21 cellular contexts compared by ENCODE assay signal in genomic region chr2:11367170-11367569, GRCh38. TPM values are rescaled to one million over a fixed set of nuclear protein-coding genes. Genes with fewer than 3 reads are reported as not detected.
A peak's percentile ranks its signal among the peaks of the same experiment; 100 is the strongest.
DNase-seq lines count a peak whose midpoint lies in the region; ATAC-seq and TF ChIP-seq lines count a peak whose summit lies in the region.
"Had no signal": no experiment of that assay in that cellular context is flagged by ENCODE, and none has a peak within 500 bp of the region (broad histone marks: within the 10 kb centered on the region; RNA-seq: fewer than 3 reads in every experiment).

No MANE protein-coding gene starts in this region.

- no peaks in the 10 kb centered on the region for H3K79me1 ChIP-seq in IMR-90 (ENCODE audit: low read depth in 1 of 2, low read length in 2 of 2)

- TF ChIP-seq POLR2A in IMR-90 (IDR thresholded peaks at IDR 0.05; ENCODE audit: low read depth, low read length), result no peak
- TF ChIP-seq POLR2A in spleen (IDR thresholded peaks at IDR 0.05), result no peak

- H3K4me2 ChIP-seq in BLaER1 treated with 17β-estradiol and CSF1 and Interleukin-3, amounts not matched to agents 10 nM and 100 nM, result peak overlapping the region in 10 of 11 experiments; percentile 43 to 77 (median 60); a peak in 18 of 22 replicates
- no peak overlapping the region for H3K4me2 ChIP-seq in IMR-90 (ENCODE audit: low read depth, low read length)
- H3K4me2 ChIP-seq: KMS-11 had no signal

- DNase-seq in IMR-90, result no peak
- no peak for DNase-seq in coronary artery (ENCODE audit: low spot score)
- no peak for DNase-seq in spleen
- DNase-seq in cerebellum (ENCODE audit: low spot score), result no peak
- DNase-seq in nucleus accumbens (lab: John Stamatoyannopoulos, UW), result no peak
- DNase-seq: Caco-2; CD4-positive, alpha-beta memory T cell; DND-41; GM23248; H9; NCI-H1092 treated with DMSO at 0.1 percent for 48 hours; NCI-H146; NCI-H2081; NCI-H2171; NCI-H446; OCI-M1 had no signal

- ATAC-seq in IMR-90 (ENCODE audit: low read depth), result no peak
- no peak for ATAC-seq in activated T-helper 17 cell treated with anti-CD3 and anti-CD28 coated beads, Interleukin-2, amount 50 U/mL, for 72 hours (replicated peaks)

- POLR2A ChIA-PET in IMR-90 (lab: Charles Lee; ENCODE audit: unreplicated experiment), result no interaction called here

- no peaks in the 10 kb centered on the region for H3K27me3 ChIP-seq in BLaER1 treated with 17β-estradiol and CSF1 and Interleukin-3, amounts not matched to agents 10 nM and 100 nM
- H3K27me3 ChIP-seq in IMR-90 (ENCODE audit: control insufficient read depth, insufficient read depth, low read length) (no peaks in the 10 kb centered on the region), spleen (replicated peaks in 1 of 7) (no peaks in the 10 kb centered on the region)
- H3K27me3 ChIP-seq: SJSA1 had no signal

- H3K36me3 Mint-ChIP-seq in activated T-helper 17 cell treated with anti-CD3 and anti-CD28 coated beads, Interleukin-2, amount 50 U/mL, for 72 hours (ENCODE audit: low read depth), result no peaks in the 10 kb centered on the region
- H3K36me3 Mint-ChIP-seq: CD4-positive, alpha-beta memory T cell had no signal

- no peak overlapping the region for H3K23ac ChIP-seq in IMR-90 (ENCODE audit: low read depth, low read length)

- peaks cover 8% of the 10 kb centered on the region for H3K27me3 Mint-ChIP-seq in activated T-helper 17 cell treated with anti-CD3 and anti-CD28 coated beads, Interleukin-2, amount 50 U/mL, for 72 hours

- H3K27ac ChIP-seq in BLaER1 treated with 17β-estradiol and CSF1 and Interleukin-3, amounts not matched to agents 10 nM and 100 nM, result peak overlapping the region in 3 of 11 experiments; percentile 20 to 48 (median 35); a peak in 3 of 22 replicates
- H3K27ac ChIP-seq in IMR-90 (ENCODE audit: insufficient read depth, low read length), result no peak overlapping the region
- peak overlapping the region; percentile 62 to 68 for H3K27ac ChIP-seq in coronary artery
- H3K27ac ChIP-seq in spleen, result peak overlapping the region in 7 of 8 donors; percentile 23 to 75 (median 60)
- H3K27ac ChIP-seq: GM23248, HL-60, KMS-11, SJSA1 had no signal

- peak overlapping the region; percentile 24; the same call in 1 of the 2 replicates for H2AK5ac ChIP-seq in IMR-90 (ENCODE audit: low read depth, low read length)

- H3K36me3 ChIP-seq in BLaER1 treated with 17β-estradiol and CSF1 and Interleukin-3, amounts not matched to agents 10 nM and 100 nM, result no peaks in the 10 kb centered on the region
- no peaks in the 10 kb centered on the region for H3K36me3 ChIP-seq in IMR-90 (ENCODE audit: control insufficient read depth, insufficient read depth, low read length)
- no peaks in the 10 kb centered on the region for H3K36me3 ChIP-seq in spleen
- H3K36me3 ChIP-seq: SJSA1 had no signal

- H3K9me1 ChIP-seq in IMR-90 (ENCODE audit: insufficient read depth, low read length), result peaks cover 8% of the 10 kb centered on the region; the same call in 1 of the 2 replicates

- H3K14ac ChIP-seq in IMR-90 (replicated peaks; ENCODE audit: low read depth, low read length), result no peak overlapping the region

- intact Hi-C loops in IMR-90 (cut with micrococcal nuclease) (no loop called here), spleen (cut with DNase I; ENCODE audit: low total_unique reads) (no loop called here)

- no peak for TF ChIP-seq RAD21 in IMR-90 (IDR thresholded peaks at IDR 0.05; ENCODE audit: low read length)

- in situ Hi-C loops in IMR-90 (cut with MboI; ENCODE audit: low sequenced_read_pairs), result no loop called here

- no peak overlapping the region for H3K4me3 ChIP-seq in BLaER1 treated with 17β-estradiol and CSF1 and Interleukin-3, amounts not matched to agents 10 nM and 100 nM
- H3K4me3 ChIP-seq in IMR-90 (ENCODE audit: insufficient read depth, low read depth, low read length), result no peak overlapping the region
- no peak overlapping the region for H3K4me3 ChIP-seq in coronary artery
- H3K4me3 ChIP-seq in spleen, result no peak overlapping the region
- H3K4me3 ChIP-seq: GM23248, SJSA1 had no signal

- CTCF ChIA-PET in IMR-90 (lab: Yijun Ruan, JAX), result interaction anchor here (0.7 to 0.8 kb wide), 2 partner anchors 10 to 117 kb away, joined by 3 read pairs; no protein-coding TSS in a partner anchor

- H4K8ac ChIP-seq in IMR-90 (ENCODE audit: low read depth in 2 of 2, low read length in 2 of 2), result no peak overlapping the region

- H4K20me1 ChIP-seq in BLaER1 treated with 17β-estradiol and CSF1 and Interleukin-3, amounts not matched to agents 10 nM and 100 nM, result no peaks in the 10 kb centered on the region
- H4K20me1 ChIP-seq in IMR-90 (ENCODE audit: insufficient read depth, low read length), result no peaks in the 10 kb centered on the region

- no peak overlapping the region for H3K56ac ChIP-seq in IMR-90 (ENCODE audit: extremely low read depth, insufficient read depth, low read length)

- dilution Hi-C loops in IMR-90 (cut with HindIII; ENCODE audit: low sequenced_read_pairs, unreplicated experiment), result no loop called here

- no TSS peak for BruUV-seq in IMR-90 (replicated peaks; lab: Mats Ljungman, UMichigan)

- no peak overlapping the region for H2AK9ac ChIP-seq in IMR-90 (replicated peaks; ENCODE audit: low read depth, low read length, poor library complexity)

- H2BK20ac ChIP-seq in IMR-90 (ENCODE audit: low read depth, low read length), result no peak overlapping the region

- no peak overlapping the region for H3K18ac ChIP-seq in IMR-90 (ENCODE audit: low read depth, low read length)

- no peak overlapping the region for H2AFZ ChIP-seq in IMR-90 (replicated peaks; ENCODE audit: low read length, poor library complexity)

- H4K91ac ChIP-seq in IMR-90 (ENCODE audit: insufficient read depth, low read depth, low read length), result no peak overlapping the region

- H2BK15ac ChIP-seq in IMR-90 (ENCODE audit: low read depth, low read length), result no peak overlapping the region

- H2BK120ac ChIP-seq in IMR-90 (ENCODE audit: low read depth, low read length), result no peak overlapping the region

- no CpG with 5 or more reads among the region's 1 CpG for WGBS in IMR-90 (ENCODE audit: extremely low coverage in 2 of 2, insufficient read length in 1 of 2), 2 experiments
- WGBS in spleen, 5 donors, result 70 to 87% (median 80%) methylated on average over 1 of the region's 1 CpG

- H3K4me1 Mint-ChIP-seq in activated T-helper 17 cell treated with anti-CD3 and anti-CD28 coated beads, Interleukin-2, amount 50 U/mL, for 72 hours, result peaks cover 5% of the 10 kb centered on the region
- H3K4me1 Mint-ChIP-seq: CD4-positive, alpha-beta memory T cell had no signal

- no peak overlapping the region for H3K4me3 Mint-ChIP-seq in activated T-helper 17 cell treated with anti-CD3 and anti-CD28 coated beads, Interleukin-2, amount 50 U/mL, for 72 hours
- H3K4me3 Mint-ChIP-seq: CD4-positive, alpha-beta memory T cell; H9 had no signal

- peaks cover 19 to 40% (median 21%) of the 10 kb centered on the region in 10 experiments for H3K4me1 ChIP-seq in BLaER1 treated with 17β-estradiol and CSF1 and Interleukin-3, amounts not matched to agents 10 nM and 100 nM
- peaks cover 15% of the 10 kb centered on the region for H3K4me1 ChIP-seq in IMR-90 (ENCODE audit: control insufficient read depth, insufficient read depth, low read length)
- H3K4me1 ChIP-seq in spleen, result peaks cover 4 to 46% (median 24%) of the 10 kb centered on the region in 6 donors
- H3K4me1 ChIP-seq: SJSA1 had no signal

- H3K27ac Mint-ChIP-seq in activated T-helper 17 cell treated with anti-CD3 and anti-CD28 coated beads, Interleukin-2, amount 50 U/mL, for 72 hours, result no peak overlapping the region
- H3K27ac Mint-ChIP-seq: CD4-positive, alpha-beta memory T cell; H9 had no signal

- H4K5ac ChIP-seq in IMR-90 (ENCODE audit: low read depth, low read length), result no peak overlapping the region

- H3K4ac ChIP-seq in IMR-90 (ENCODE audit: low read depth, low read length), result peak overlapping the region; percentile 34

- TF ChIP-seq CTCF in IMR-90 (conservative IDR thresholded peaks at IDR 0.05; ENCODE audit: low read depth, low read length) (no peak), coronary artery (IDR thresholded peaks at IDR 0.05) (no peak), spleen (IDR thresholded peaks at IDR 0.05 in 8 of 11, conservative IDR thresholded peaks at IDR 0.05 in 3 of 11) (no peak)

- no peak overlapping the region for H3K9ac ChIP-seq in BLaER1 treated with 17β-estradiol and CSF1 and Interleukin-3, amounts not matched to agents 10 nM and 100 nM
- no peak overlapping the region for H3K9ac ChIP-seq in IMR-90 (ENCODE audit: low read depth, low read length)
- H3K9ac ChIP-seq: GM23248, KMS-11 had no signal

- no peaks in the 10 kb centered on the region for H3K9me3 Mint-ChIP-seq in activated T-helper 17 cell treated with anti-CD3 and anti-CD28 coated beads, Interleukin-2, amount 50 U/mL, for 72 hours
- H3K9me3 Mint-ChIP-seq: CD4-positive, alpha-beta memory T cell; H9 had no signal

- no peaks in the 10 kb centered on the region for H3K9me3 ChIP-seq in BLaER1 treated with 17β-estradiol and CSF1 and Interleukin-3, amounts not matched to agents 10 nM and 100 nM (replicated peaks in 1 of 11)
- H3K9me3 ChIP-seq in IMR-90 (ENCODE audit: control insufficient read depth, insufficient read depth, low read length) (no peaks in the 10 kb centered on the region), spleen (no peaks in the 10 kb centered on the region)
- H3K9me3 ChIP-seq: Caco-2, SJSA1 had no signal

- no peak overlapping the region for H2BK5ac ChIP-seq in IMR-90 (ENCODE audit: low read depth, low read length, poor library complexity, severe bottlenecking)

TF ChIP-seq in IMR-90, 13 proteins besides CTCF, POLR2A, EP300 and RAD21 (continues in another document):
- no peak for TF ChIP-seq BHLHE40 (IDR thresholded peaks at IDR 0.05; ENCODE audit: low read depth, low read length)
- no peak for TF ChIP-seq RFX5 (IDR thresholded peaks at IDR 0.05; ENCODE audit: low read depth, low read length)
- no peak for TF ChIP-seq CHD1 (IDR thresholded peaks at IDR 0.05; ENCODE audit: low read depth, low read length)
- TF ChIP-seq USF2 (IDR thresholded peaks at IDR 0.05; ENCODE audit: low read depth, low read length), result no peak

RNA-seq across cellular contexts. Expression of gene ROCK2, which starts 22.7 kb away (rescaled TPM):
- total RNA-seq in IMR-90 (2012; rRNA removed), result 28.3 and 59.7 TPM in 2 replicates
- 7.1 and 9.0 TPM in 2 replicates for polyA plus RNA-seq in IMR-90 (2012; rRNA removed)
- 1.2 and 1.8 TPM in 2 replicates for polyA plus RNA-seq in IMR-90 (2012; cell fraction: cytosol; rRNA removed)
- polyA plus RNA-seq in IMR-90 (2012; cell fraction: nucleus; rRNA removed; ENCODE audit: low replicate concordance), result 1.1 and 6.1 TPM in 2 replicates
- total RNA-seq in spleen, result 10 to 100 TPM; 37.3 to 89.6 (median 73.9) TPM
- 1 to 10 TPM; 4.0 to 9.6 (median 4.9) TPM for polyA plus RNA-seq in spleen
- 54.4 TPM for total RNA-seq in cerebellum
- total RNA-seq in activated T-helper 17 cell treated with anti-CD3 and anti-CD28 coated beads, Interleukin-2, amount 50 U/mL, for 72 hours, result 10 to 100 TPM; 13.7 to 22.4 TPM
